Comparison of ENCODE assay signal across 21 cellular contexts in genomic region chr10:126058507-126058906, GRCh38.
DNase-seq lines count a peak whose midpoint lies in the region; ATAC-seq and TF ChIP-seq lines count a peak whose summit lies in the region.
"Had no signal": no experiment of that assay in that cellular context is flagged by ENCODE, and none has a peak within 500 bp of the region (broad histone marks: within the 10 kb centered on the region; RNA-seq: fewer than 3 reads in every experiment).

No MANE protein-coding gene starts in this region.

- TF ChIP-seq CTCF in nephron progenitor cell (IDR thresholded peaks at IDR 0.05) (no peak), Peyer's patch (IDR thresholded peaks at IDR 0.05) (no peak)

- no peak for TF ChIP-seq POLR2A in Peyer's patch (IDR thresholded peaks at IDR 0.05)

- ATAC-seq in HG02610 (IDR thresholded peaks at IDR 0.05; ENCODE audit: unreplicated experiment) = no peak
- ATAC-seq: activated T-cell treated with anti-CD3 and anti-CD28 coated beads, Interleukin-2, amount 50 U/mL, for 72 hours; left colon had no signal

- peak; percentile 60 for DNase-seq in DMS53 (lab: John Stamatoyannopoulos, UW)
- peak; percentile 44 for DNase-seq in NCI-H146 treated with DMSO at 0.1 percent for 48 hours (lab: John Stamatoyannopoulos, UW; ENCODE audit: unreplicated experiment)
- peak; percentile 29 for DNase-seq in dermis blood vessel endothelial cell
- no peak for DNase-seq in nephron progenitor cell
- no peak for DNase-seq in activated T-helper 2 cell treated with anti-CD3 and anti-CD28 coated beads, Interferon-gamma antibody, Interleukin-2, Interleukin-4, amounts not matched to agents 10 μg/mL and 5 μg/mL and 100 μg/mL, durations not matched to agents 14 hours and 24 hours and 36 hours (ENCODE audit: low spot score)
- no peak for DNase-seq in Peyer's patch
- no peak for DNase-seq in effector CD8-positive, alpha-beta T cell (lab: John Stamatoyannopoulos, UW)
- DNase-seq: activated CD4-positive, CD25-positive, alpha-beta regulatory T cell treated with anti-CD3 and anti-CD28 coated beads, Interleukin-2, amount 50 U/mL, for 72 hours; activated T-cell treated with anti-CD3 and anti-CD28 coated beads, Interleukin-2, amount 50 U/mL, for 72 hours; CD4-positive, CD25-positive, alpha-beta regulatory T cell; Kasumi-1; left colon; NCI-H1048; NCI-H774; pancreas; stimulated activated CD4-positive, alpha-beta T cell treated with anti-CD3 and anti-CD28 coated beads, Interleukin-1b, Interleukin-23, amount 100 ng/mL, for 48 hours; stimulated activated naive CD4-positive, alpha-beta T cell; T1000 had no signal

- H3K27ac ChIP-seq in Peyer's patch = no peak overlapping the region
- H3K27ac ChIP-seq: pancreas, tibial nerve had no signal

- no peak overlapping the region for H3K4me3 ChIP-seq in Peyer's patch
- H3K4me3 ChIP-seq: pancreas, tibial nerve had no signal

- no peaks in the 10 kb centered on the region for H3K27me3 ChIP-seq in Peyer's patch
- H3K27me3 ChIP-seq: pancreas, tibial nerve had no signal

- H3K27me3 Mint-ChIP-seq in nephron progenitor cell (ENCODE audit: low read depth, poor library complexity) = peaks cover 11% of the 10 kb centered on the region
- no peaks in the 10 kb centered on the region for H3K27me3 Mint-ChIP-seq in activated T-helper 2 cell treated with anti-CD3 and anti-CD28 coated beads, Interferon-gamma antibody, Interleukin-2, Interleukin-4, amounts not matched to agents 10 μg/mL and 5 μg/mL and 100 μg/mL, durations not matched to agents 14 hours and 24 hours and 36 hours (ENCODE audit: low read depth)
- H3K27me3 Mint-ChIP-seq: CD4-positive, CD25-positive, alpha-beta regulatory T cell had no signal

- peaks cover 64% of the 10 kb centered on the region for H3K4me1 Mint-ChIP-seq in nephron progenitor cell
- H3K4me1 Mint-ChIP-seq in activated T-helper 2 cell treated with anti-CD3 and anti-CD28 coated beads, Interferon-gamma antibody, Interleukin-2, Interleukin-4, amounts not matched to agents 10 μg/mL and 5 μg/mL and 100 μg/mL, durations not matched to agents 14 hours and 24 hours and 36 hours (ENCODE audit: low read depth) = no peaks in the 10 kb centered on the region
- H3K4me1 Mint-ChIP-seq: CD4-positive, CD25-positive, alpha-beta regulatory T cell had no signal

- peak overlapping the region; percentile 5 for H3K4me3 Mint-ChIP-seq in nephron progenitor cell
- H3K4me3 Mint-ChIP-seq in activated T-helper 2 cell treated with anti-CD3 and anti-CD28 coated beads, Interferon-gamma antibody, Interleukin-2, Interleukin-4, amounts not matched to agents 10 μg/mL and 5 μg/mL and 100 μg/mL, durations not matched to agents 14 hours and 24 hours and 36 hours (ENCODE audit: low read depth) = no peak overlapping the region
- H3K4me3 Mint-ChIP-seq: activated naive CD8-positive, alpha-beta T cell; activated T-cell treated with anti-CD3 and anti-CD28 coated beads, Interleukin-2, amount 50 U/mL, for 72 hours; CD4-positive, CD25-positive, alpha-beta regulatory T cell had no signal

- H3K9me3 Mint-ChIP-seq in nephron progenitor cell = peaks cover 8% of the 10 kb centered on the region
- H3K9me3 Mint-ChIP-seq in activated T-helper 2 cell treated with anti-CD3 and anti-CD28 coated beads, Interferon-gamma antibody, Interleukin-2, Interleukin-4, amounts not matched to agents 10 μg/mL and 5 μg/mL and 100 μg/mL, durations not matched to agents 14 hours and 24 hours and 36 hours = no peaks in the 10 kb centered on the region
- H3K9me3 Mint-ChIP-seq: activated T-cell treated with anti-CD3 and anti-CD28 coated beads, Interleukin-2, amount 50 U/mL, for 72 hours; CD4-positive, CD25-positive, alpha-beta regulatory T cell had no signal

- no peaks in the 10 kb centered on the region for H3K36me3 Mint-ChIP-seq in nephron progenitor cell (ENCODE audit: low read depth)
- no peaks in the 10 kb centered on the region for H3K36me3 Mint-ChIP-seq in activated T-helper 2 cell treated with anti-CD3 and anti-CD28 coated beads, Interferon-gamma antibody, Interleukin-2, Interleukin-4, amounts not matched to agents 10 μg/mL and 5 μg/mL and 100 μg/mL, durations not matched to agents 14 hours and 24 hours and 36 hours (ENCODE audit: low read depth)
- H3K36me3 Mint-ChIP-seq: activated naive CD8-positive, alpha-beta T cell; CD4-positive, CD25-positive, alpha-beta regulatory T cell had no signal

- peak overlapping the region; percentile 64 for H3K27ac Mint-ChIP-seq in nephron progenitor cell
- no peak overlapping the region for H3K27ac Mint-ChIP-seq in activated T-helper 2 cell treated with anti-CD3 and anti-CD28 coated beads, Interferon-gamma antibody, Interleukin-2, Interleukin-4, amounts not matched to agents 10 μg/mL and 5 μg/mL and 100 μg/mL, durations not matched to agents 14 hours and 24 hours and 36 hours
- H3K27ac Mint-ChIP-seq: activated naive CD8-positive, alpha-beta T cell; activated T-cell treated with anti-CD3 and anti-CD28 coated beads, Interleukin-2, amount 50 U/mL, for 72 hours had no signal

- intact Hi-C loops in activated T-helper 2 cell treated with anti-CD3 and anti-CD28 coated beads, Interferon-gamma antibody, Interleukin-2, Interleukin-4, amounts not matched to agents 10 μg/mL and 5 μg/mL and 100 μg/mL, durations not matched to agents 14 hours and 24 hours and 36 hours (cut with micrococcal nuclease) = no loop called here

- H3K4me1 ChIP-seq in Peyer's patch = no peaks in the 10 kb centered on the region

- H3K9me3 ChIP-seq in Peyer's patch = peaks cover 0 to 6% (median 0%) of the 10 kb centered on the region in 4 donors
- H3K9me3 ChIP-seq: pancreas had no signal

- no peaks in the 10 kb centered on the region for H3K36me3 ChIP-seq in Peyer's patch
- H3K36me3 ChIP-seq: pancreas, tibial nerve had no signal

Comparison
In these comparisons a context has a peak if more than half of its experiments do, and no peak if none do; other contexts are left out.
1. DNase-seq: peak in DMS53 (single experiment), NCI-H146 treated with DMSO at 0.1 percent for 48 hours (single experiment) and dermis blood vessel endothelial cell (single experiment); none in nephron progenitor cell (single experiment), activated T-helper 2 cell treated with anti-CD3 and anti-CD28 coated beads, Interferon-gamma antibody, Interleukin-2, Interleukin-4, amounts not matched to agents 10 μg/mL and 5 μg/mL and 100 μg/mL, durations not matched to agents 14 hours and 24 hours and 36 hours (single experiment), Peyer's patch (0 of 3) and effector CD8-positive, alpha-beta T cell (single experiment).